8 cellular contexts compared by ENCODE assay signal in the genomic region with DNA sequence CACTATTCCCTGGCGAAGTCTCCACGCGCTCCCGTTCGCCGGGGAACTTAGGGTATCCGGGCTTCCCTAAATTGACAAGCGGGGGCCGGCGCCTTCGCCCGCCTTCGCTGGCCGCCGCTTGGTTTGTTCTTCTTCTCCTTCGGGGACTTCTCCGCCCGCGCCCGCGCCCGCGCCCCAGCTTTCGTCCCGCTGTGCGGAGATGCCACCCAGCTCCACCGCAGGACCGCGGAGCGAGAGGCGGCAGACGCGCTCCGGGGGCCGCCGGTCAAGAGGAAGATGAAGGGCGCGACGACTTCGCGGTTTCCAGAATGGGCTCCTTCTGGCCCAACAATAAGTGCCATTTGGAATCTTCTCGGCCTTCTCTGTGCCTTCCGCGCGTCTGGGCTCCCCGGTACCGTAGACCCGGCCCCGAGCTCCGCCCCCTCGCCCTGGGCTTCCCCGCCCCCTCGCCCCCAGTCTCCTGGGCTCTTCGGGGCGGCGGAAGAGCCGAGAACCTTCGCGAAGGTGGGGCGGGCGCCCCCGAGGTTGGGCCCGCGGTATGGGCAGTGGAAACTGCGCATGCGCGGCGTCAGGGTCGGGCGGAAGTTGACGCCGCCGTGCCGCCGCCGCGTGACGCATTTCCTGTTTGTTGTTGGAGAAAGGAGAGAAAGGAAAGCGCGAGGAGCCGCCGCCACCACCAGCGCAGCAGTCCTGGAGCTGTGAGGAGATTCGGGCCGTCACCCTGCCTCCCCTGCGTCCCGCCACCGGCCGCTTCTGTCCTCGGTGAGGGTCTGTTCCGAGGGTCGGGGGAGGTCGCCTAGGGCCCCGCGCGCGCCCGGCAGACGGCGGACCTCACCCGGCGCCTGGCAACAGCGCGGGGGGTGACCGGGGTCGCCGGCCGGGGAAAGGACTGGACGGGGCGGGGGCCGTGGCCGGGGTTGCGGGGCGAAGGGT. TPM values are rescaled to one million over a fixed set of nuclear protein-coding genes. Genes with fewer than 3 reads are reported as not detected.
DNase-seq lines count a peak whose midpoint lies in the region; ATAC-seq and TF ChIP-seq lines count a peak whose summit lies in the region.

A gene (plus strand): TSS at position 622 of the 933 bp plus-strand sequence. CDS start 21,569 bp downstream, outside the sequence.

- intact Hi-C loops in sigmoid colon (cut with DNase I) = loop anchor here (1.0 to 10.0 kb wide), 5 partner anchors 51 to 442 kb away; a partner anchor contains a TSS

- H3K27me3 Mint-ChIP-seq in brain = peaks cover 7% of the 10 kb centered on the region

- peak within 1 kb of the TSS; percentile 95 to 99 (median 98) for H3K27ac Mint-ChIP-seq in brain

- H3K27ac ChIP-seq in sigmoid colon = peak within 1 kb of the TSS; percentile 97 to 100 (median 99)

- peak in 2 of 4 donors; percentile 36 to 93 for TF ChIP-seq EP300 in sigmoid colon (IDR thresholded peaks at IDR 0.05)

- no peaks in the 10 kb centered on the region for H3K27me3 ChIP-seq in sigmoid colon

- DNase-seq in A172 (ENCODE audit: low spot score) (peak; percentile 69), NCI-H2107 treated with DMSO at 0.1 percent for 48 hours (lab: John Stamatoyannopoulos, UW; ENCODE audit: unreplicated experiment) (peak; percentile 86), UCSD-AML1 (lab: John Stamatoyannopoulos, UW; ENCODE audit: unreplicated experiment) (peak; percentile 87), iPS DF 4.7 (ENCODE audit: extremely low read depth, low spot score) (peak; percentile 62), sigmoid colon (peak; percentile 96)

- no peaks in the 10 kb centered on the region for H3K9me3 ChIP-seq in sigmoid colon

- no peak for TF ChIP-seq CTCF in brain (conservative IDR thresholded peaks at IDR 0.05)
- no peak for TF ChIP-seq CTCF in sigmoid colon (IDR thresholded peaks at IDR 0.05)

- H3K36me3 ChIP-seq in sigmoid colon = no peaks in the 10 kb centered on the region

- H3K4me1 Mint-ChIP-seq in brain = peaks cover 59% of the 10 kb centered on the region

- H3K36me3 Mint-ChIP-seq in brain = peaks cover 18% of the 10 kb centered on the region

- peaks cover 0 to 2% (median 0%) of the 10 kb centered on the region in 5 experiments for H3K9me3 Mint-ChIP-seq in brain

- peak within 1 kb of the TSS; percentile 68 to 93 (median 90) for H3K4me3 ChIP-seq in sigmoid colon

- WGBS in sigmoid colon, 2 donors = 1 to 3% methylated on average over 114 of the region's 114 CpGs

- peak; percentile 45 for TF ChIP-seq POLR2A in GM18526 (IDR thresholded peaks at IDR 0.05; ENCODE audit: extremely low read depth, insufficient read length)
- peak; percentile 84 to 92 for TF ChIP-seq POLR2A in sigmoid colon (IDR thresholded peaks at IDR 0.05)

- H3K4me1 ChIP-seq in sigmoid colon = peaks cover 2 to 45% (median 39%) of the 10 kb centered on the region in 4 donors

- ATAC-seq in HG03064 (IDR thresholded peaks at IDR 0.05; ENCODE audit: low read depth, unreplicated experiment) = peak; percentile 61

- H3K4me3 Mint-ChIP-seq in brain = peak within 1 kb of the TSS; percentile 92 to 98 (median 96)

RNA-seq across cellular contexts. Expression of the gene that starts here (rescaled TPM):
- 191 and 201 TPM in 2 replicates for total RNA-seq in A172 (2014; rRNA removed; shearing (Covaris generic))
- polyA plus RNA-seq in brain (ENCODE audit: insufficient read depth, low read depth, low replicate concordance) (191 TPM), sigmoid colon (10 to 100 TPM; 71.5 to 93.9 (median 93.4) TPM)
- total RNA-seq in sigmoid colon = 100 to 1,000 TPM; 120 to 145 (median 129) TPM

Comparison
In these comparisons a context has a peak if more than half of its experiments do, and no peak if none do; other contexts are left out.
1. Peak in every context shown above with its lines: DNase-seq, ATAC-seq, H3K4me3 ChIP-seq and H3K27ac ChIP-seq.